In genomic region chr17:63838586-63839184, GRCh38 we compare ENCODE assay signal across 8 cellular contexts. TPM values are rescaled to one million over a fixed set of nuclear protein-coding genes. Genes with fewer than 3 reads are reported as not detected.
DNase-seq lines count a peak whose midpoint lies in the region; ATAC-seq, FAIRE-seq and TF ChIP-seq lines count a peak whose summit lies in the region.

No MANE protein-coding gene starts in this region.

- H3K9me3 Mint-ChIP-seq in H9 = no peaks in the 10 kb centered on the region
- H3K9me3 Mint-ChIP-seq in astrocyte (ENCODE audit: unreplicated experiment) = no peaks in the 10 kb centered on the region
- no peaks in the 10 kb centered on the region for H3K9me3 Mint-ChIP-seq in stimulated activated naive B cell treated with anti-CD40 and anti-IgM and Interleukin-4, amounts not matched to agents 10 μg/mL and 1 μg/mL and 100 μg/mL, for 72 hours

- TF ChIP-seq CTCF in 22Rv1 (IDR thresholded peaks at IDR 0.05) = no peak
- no peak for TF ChIP-seq CTCF in H9 (conservative IDR thresholded peaks at IDR 0.05)
- no peak for TF ChIP-seq CTCF in astrocyte (IDR thresholded peaks at IDR 0.05; ENCODE audit: insufficient read depth, low read depth, low read length)

- peaks cover 10% of the 10 kb centered on the region for H3K23me2 ChIP-seq in H9 (ENCODE audit: insufficient read length, low read depth, low read length, poor library complexity, severe bottlenecking)

- H2BK15ac ChIP-seq in H9 (ENCODE audit: low read depth, low read length) = no peak overlapping the region

- H3K4me3 Mint-ChIP-seq in H9 (peak overlapping the region; percentile 15 to 63; a peak in 4 of 5 replicates), astrocyte (ENCODE audit: unreplicated experiment) (peak overlapping the region; percentile 27)
- H3K4me3 Mint-ChIP-seq in stimulated activated naive B cell treated with anti-CD40 and anti-IgM and Interleukin-4, amounts not matched to agents 10 μg/mL and 1 μg/mL and 100 μg/mL, for 72 hours = peak overlapping the region; percentile 13 to 43

- no peak overlapping the region for H3K23ac ChIP-seq in H9 (ENCODE audit: insufficient read length, low read depth, low read length)

- H3K36me3 ChIP-seq in astrocyte (ENCODE audit: insufficient read depth, low read length) = peaks cover 8% of the 10 kb centered on the region

- peak overlapping the region; percentile 71 to 98 (median 86) for H3K27ac Mint-ChIP-seq in H9
- H3K27ac Mint-ChIP-seq in astrocyte (ENCODE audit: unreplicated experiment) = no peak overlapping the region
- no peak overlapping the region for H3K27ac Mint-ChIP-seq in stimulated activated naive B cell treated with anti-CD40 and anti-IgM and Interleukin-4, amounts not matched to agents 10 μg/mL and 1 μg/mL and 100 μg/mL, for 72 hours

- FAIRE-seq in astrocyte (lab: Jason Lieb, UNC) = no peak

- no peak overlapping the region for H4K8ac ChIP-seq in H9 (replicated peaks; ENCODE audit: insufficient read length, low read depth, low read length)

- H4K5ac ChIP-seq in H9 (ENCODE audit: insufficient read length, low read depth, low read length) = no peak overlapping the region

- H3K4me1 Mint-ChIP-seq in H9 = peaks cover 25 to 39% of the 10 kb centered on the region in 2 experiments
- peaks cover 9% of the 10 kb centered on the region for H3K4me1 Mint-ChIP-seq in astrocyte (ENCODE audit: low read depth, unreplicated experiment)
- H3K4me1 Mint-ChIP-seq in stimulated activated naive B cell treated with anti-CD40 and anti-IgM and Interleukin-4, amounts not matched to agents 10 μg/mL and 1 μg/mL and 100 μg/mL, for 72 hours = peaks cover 29 to 74% of the 10 kb centered on the region in 2 donors

- no peak overlapping the region for H2AK5ac ChIP-seq in H9 (ENCODE audit: insufficient read length, low read length)

- H3K36me3 Mint-ChIP-seq in H9 (ENCODE audit: insufficient read depth in 1 of 3, low read depth in 3 of 3) (peaks cover 19 to 39% (median 33%) of the 10 kb centered on the region in 3 experiments), astrocyte (ENCODE audit: low read depth, unreplicated experiment) (peaks cover 6% of the 10 kb centered on the region)
- peaks cover 29 to 32% of the 10 kb centered on the region in 2 donors for H3K36me3 Mint-ChIP-seq in stimulated activated naive B cell treated with anti-CD40 and anti-IgM and Interleukin-4, amounts not matched to agents 10 μg/mL and 1 μg/mL and 100 μg/mL, for 72 hours

- H3K27me3 ChIP-seq in H9 (ENCODE audit: insufficient read depth, low read length) (no peaks in the 10 kb centered on the region), astrocyte (ENCODE audit: insufficient read depth, low read length) (no peaks in the 10 kb centered on the region)

- no peak overlapping the region for H2BK120ac ChIP-seq in H9 (ENCODE audit: low read depth, low read length, poor library complexity, severe bottlenecking)

- H3K79me2 ChIP-seq in H9 (ENCODE audit: insufficient read depth, low read length) (peaks cover 3% of the 10 kb centered on the region; the same call in 1 of the 2 replicates), astrocyte (ENCODE audit: insufficient read depth, low read length) (peaks cover 57% of the 10 kb centered on the region)

- H3K9me3 ChIP-seq in H9 (ENCODE audit: control insufficient read depth, low read depth, low read length) = no peaks in the 10 kb centered on the region
- H3K9me3 ChIP-seq in astrocyte (ENCODE audit: insufficient read depth, low read depth, low read length) = no peaks in the 10 kb centered on the region
- H3K9me3 ChIP-seq in iPS-18c (ENCODE audit: control insufficient read depth, insufficient read depth, low read length) = no peaks in the 10 kb centered on the region

- no peak overlapping the region for H3K56ac ChIP-seq in H9 (ENCODE audit: insufficient read length, low read depth, low read length)

- no peak for DNase-seq in H9
- DNase-seq in astrocyte (ENCODE audit: low read depth) = no peak
- no peak for DNase-seq in stimulated activated naive B cell treated with anti-CD40 and anti-IgM and Interleukin-4, amounts not matched to agents 10 μg/mL and 1 μg/mL and 100 μg/mL, for 72 hours
- no peak for DNase-seq in stimulated activated CD4-positive, alpha-beta T cell treated with anti-CD3 and anti-CD28 coated beads, Interleukin-15, amount 100 ng/mL, for 24 hours
- DNase-seq in retina = no peak

- H3K14ac ChIP-seq in H9 (ENCODE audit: insufficient read depth, low read length) = no peak overlapping the region

- no peak overlapping the region for H2AFZ ChIP-seq in H9 (ENCODE audit: low read length)
- H2AFZ ChIP-seq in astrocyte (ENCODE audit: low read depth, low read length) = no peak overlapping the region

- no peak overlapping the region for H3T11ph ChIP-seq in H9 (ENCODE audit: low read length)

- H4K20me1 ChIP-seq in H9 (ENCODE audit: control insufficient read depth, insufficient read depth, insufficient read length) (peaks cover 2% of the 10 kb centered on the region), astrocyte (ENCODE audit: insufficient read depth, low read length) (peaks cover 72% of the 10 kb centered on the region)

- H3K18ac ChIP-seq in H9 (ENCODE audit: insufficient read length, low read depth, low read length) = no peak overlapping the region

- no peaks in the 10 kb centered on the region for H3K27me3 Mint-ChIP-seq in H9 (ENCODE audit: low read depth)
- H3K27me3 Mint-ChIP-seq in astrocyte (ENCODE audit: low read depth, unreplicated experiment) = no peaks in the 10 kb centered on the region
- H3K27me3 Mint-ChIP-seq in stimulated activated naive B cell treated with anti-CD40 and anti-IgM and Interleukin-4, amounts not matched to agents 10 μg/mL and 1 μg/mL and 100 μg/mL, for 72 hours = no peaks in the 10 kb centered on the region

- H2BK5ac ChIP-seq in H9 (ENCODE audit: insufficient read length, low read length) = no peak overlapping the region

- no peak overlapping the region for H2BK20ac ChIP-seq in H9 (ENCODE audit: low read depth, low read length, poor library complexity, severe bottlenecking)

- no peaks in the 10 kb centered on the region; the same call in 1 of the 2 replicates for H3K4me1 ChIP-seq in H9 (ENCODE audit: insufficient read depth, low read length)
- peaks cover 14% of the 10 kb centered on the region for H3K4me1 ChIP-seq in astrocyte (ENCODE audit: insufficient read depth, low read length)

- ATAC-seq in stimulated activated naive B cell treated with anti-CD40 and anti-IgM and Interleukin-4, amounts not matched to agents 10 μg/mL and 1 μg/mL and 100 μg/mL, for 72 hours (replicated peaks) = no peak
- ATAC-seq in GM21423 (IDR thresholded peaks at IDR 0.05; ENCODE audit: unreplicated experiment) = no peak

- no CpG with 5 or more reads among the region's 7 CpGs for WGBS in H9 (ENCODE audit: extremely low coverage, insufficient read length, low lambda C conversion rate)

- H3K4me3 ChIP-seq in astrocyte (ENCODE audit: insufficient read depth, low read depth, low read length) (no peak overlapping the region), iPS-18c (ENCODE audit: insufficient read depth, low read depth, low read length) (peak overlapping the region; percentile 17; the same call in 1 of the 2 replicates)

- H2BK12ac ChIP-seq in H9 (ENCODE audit: insufficient read length, low read depth, low read length) = no peak overlapping the region

- H3K27ac ChIP-seq in 22Rv1 = peak overlapping the region; percentile 96
- no peak overlapping the region for H3K27ac ChIP-seq in H9 (ENCODE audit: insufficient read length, low read depth, low read length)
- no peak overlapping the region for H3K27ac ChIP-seq in astrocyte (ENCODE audit: low read depth, low read length)

- H3K9ac ChIP-seq in H9 (ENCODE audit: extremely low read depth, insufficient read length, low read length) (no peak overlapping the region), astrocyte (ENCODE audit: low read length) (no peak overlapping the region)

- H3K4me2 ChIP-seq in H9 (ENCODE audit: insufficient read depth, insufficient read length, low read length) (peak overlapping the region; percentile 14), astrocyte (ENCODE audit: low read length) (no peak overlapping the region)

- no peak overlapping the region for H4K91ac ChIP-seq in H9 (ENCODE audit: insufficient read length, low read depth, low read length)

- peaks cover 3% of the 10 kb centered on the region for H3K79me1 ChIP-seq in H9 (ENCODE audit: insufficient read depth, low read depth, low read length, poor library complexity, severe bottlenecking)

- no peak overlapping the region for H3K4ac ChIP-seq in H9 (ENCODE audit: low read depth, low read length)

RNA-seq across cellular contexts. Expression of gene SMARCD2, which starts 3.8 kb away (rescaled TPM):
- 68.9 and 71.4 TPM in 2 replicates for total RNA-seq in H9 (2021)
- 33.9 and 34.5 TPM in 2 replicates for total RNA-seq in astrocyte

RNA-seq across cellular contexts. Expression of gene FTSJ3, which starts 11.2 kb away (rescaled TPM):
- total RNA-seq in H9 (2021) (77.5 and 80.3 TPM in 2 replicates), astrocyte (41.8 and 50.2 TPM in 2 replicates)

RNA-seq across cellular contexts. Expression of gene PSMC5, which starts 11.5 kb away (rescaled TPM):
- total RNA-seq in H9 (2021) (178 and 183 TPM in 2 replicates), astrocyte (110 and 116 TPM in 2 replicates)

RNA-seq across cellular contexts. Expression of gene CSH2, which starts 34.8 kb away (rescaled TPM):
- not detected in 2 replicates for total RNA-seq in H9 (2021)
- total RNA-seq in astrocyte = 4.3 and 5.8 TPM in 2 replicates

RNA-seq across cellular contexts. Expression of gene GH2, which starts 43.1 kb away (rescaled TPM):
- total RNA-seq in H9 (2021) (0.50 and 0.77 TPM in 2 replicates), astrocyte (not detected in 2 replicates)

Comparison
In these comparisons a context has a peak if more than half of its experiments do, and no peak if none do; other contexts are left out.
1. H3K27ac Mint-ChIP-seq: peak in H9 (3 of 3); none in astrocyte (single experiment) and stimulated activated naive B cell treated with anti-CD40 and anti-IgM and Interleukin-4, amounts not matched to agents 10 μg/mL and 1 μg/mL and 100 μg/mL, for 72 hours (single experiment).
2. Peak in every context shown above with its lines, with median percentiles within 50 percentile points of each other: H3K4me3 Mint-ChIP-seq.